In the genomic region with DNA sequence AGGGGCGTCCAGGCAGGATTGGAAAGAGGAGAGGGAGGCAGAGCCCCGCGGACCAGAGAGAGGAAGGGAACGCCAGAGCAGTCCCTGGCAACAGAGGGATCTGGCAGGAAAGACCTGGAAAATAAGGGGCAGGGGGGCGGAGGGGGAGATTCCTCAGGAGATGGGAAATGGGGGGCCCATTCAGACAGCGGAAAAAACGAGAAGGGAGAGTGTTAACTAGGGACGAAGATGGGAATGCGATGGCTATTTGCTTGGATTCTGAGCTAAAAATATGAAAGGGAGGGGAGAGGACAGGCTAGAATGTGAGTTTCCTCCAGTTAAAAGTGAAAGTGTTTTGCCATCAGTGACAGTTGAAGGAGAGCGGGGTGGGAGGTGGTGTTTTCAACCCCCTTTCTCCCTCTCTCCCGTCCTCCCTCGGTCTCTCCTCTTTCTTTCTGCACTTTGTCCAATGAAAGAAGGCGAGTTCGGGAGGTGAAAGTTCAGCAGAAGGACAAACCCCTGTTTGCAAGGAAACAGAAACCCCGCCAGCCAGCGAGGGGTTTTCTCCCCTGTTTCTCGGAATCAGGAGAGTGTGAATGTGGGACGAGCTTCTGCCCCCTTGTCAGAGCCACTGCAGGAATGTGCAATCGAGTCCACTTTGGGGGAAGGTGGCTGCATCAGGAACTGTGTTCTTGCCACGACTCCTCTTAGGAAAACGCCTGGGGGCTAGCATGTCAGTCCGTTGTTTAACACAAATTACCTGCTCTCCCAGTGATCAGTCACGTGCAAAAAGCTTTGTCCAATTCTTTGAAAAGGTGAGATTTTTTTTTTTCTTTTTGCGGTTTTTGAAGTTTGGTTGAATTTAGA, we compare ENCODE assay signal across 8 cellular contexts. TPM values are rescaled to one million over a fixed set of nuclear protein-coding genes. Genes with fewer than 3 reads are reported as not detected.
DNase-seq lines count a peak whose midpoint lies in the region; ATAC-seq and TF ChIP-seq lines count a peak whose summit lies in the region.

No MANE protein-coding gene starts in this region.

- DNase-seq in CD14-positive monocyte (ENCODE audit: low spot score) (no peak), WERI-Rb-1 (no peak), cerebellar cortex (ENCODE audit: low spot score) (peak; percentile 66), kidney tubule cell (ENCODE audit: low spot score) (peak; percentile 61), DMS79 (lab: John Stamatoyannopoulos, UW) (no peak)
- peak; percentile 53 to 64 (median 57) for DNase-seq in stimulated activated CD4-positive, alpha-beta T cell treated with anti-CD3 and anti-CD28 coated beads, Interleukin-12 subunit alpha, Interleukin-12 subunit beta, amount 100 ng/mL, for 48 hours (ENCODE audit: low read depth in 2 of 3, low spot score in 1 of 3)

- peak overlapping the region; percentile 73 for H3K27ac ChIP-seq in KOPT-K1 (ENCODE audit: low read depth, low read length, poor library complexity, severe bottlenecking)
- H3K27ac ChIP-seq in WERI-Rb-1 = no peak overlapping the region

- peaks cover 0 to 2% (median 0%) of the 10 kb centered on the region in 3 donors for H3K27me3 Mint-ChIP-seq in CD14-positive monocyte (ENCODE audit: low read depth in 3 of 3)

- H3K9me3 ChIP-seq in KOPT-K1 (ENCODE audit: insufficient read depth, low read length, poor library complexity, severe bottlenecking) = no peaks in the 10 kb centered on the region
- H3K9me3 ChIP-seq in WERI-Rb-1 (ENCODE audit: severe bottlenecking) = no peaks in the 10 kb centered on the region

- no peak for ATAC-seq in HG03439 (IDR thresholded peaks at IDR 0.05; ENCODE audit: unreplicated experiment)

- peaks cover 0 to 3% (median 0%) of the 10 kb centered on the region in 7 donors for H3K9me3 Mint-ChIP-seq in CD14-positive monocyte

- peaks cover 30% of the 10 kb centered on the region for H3K4me1 Mint-ChIP-seq in CD14-positive monocyte

- peaks cover 0 to 10% of the 10 kb centered on the region in 2 donors for H3K36me3 Mint-ChIP-seq in CD14-positive monocyte

- peak overlapping the region; percentile 73 for H3K4me3 ChIP-seq in WERI-Rb-1 (ENCODE audit: low read depth, low read length)

- H3K27ac Mint-ChIP-seq in CD14-positive monocyte = peak overlapping the region; percentile 92 to 98 (median 97)

- TF ChIP-seq CTCF in CD14-positive monocyte (IDR thresholded peaks at IDR 0.05) (no peak), WERI-Rb-1 (IDR thresholded peaks at IDR 0.05; ENCODE audit: low read depth, low read length) (no peak)

- H3K4me3 Mint-ChIP-seq in CD14-positive monocyte = peak overlapping the region; percentile 91 to 95

- H3K36me3 ChIP-seq in KOPT-K1 (ENCODE audit: insufficient read depth, low read length) (no peaks in the 10 kb centered on the region), WERI-Rb-1 (no peaks in the 10 kb centered on the region)

- intact Hi-C loops in CD14-positive monocyte (cut with micrococcal nuclease) = loop anchor here (5.0 to 10.0 kb wide), 9 partner anchors 37 to 580 kb away; no protein-coding TSS in a partner anchor

- peaks cover 30% of the 10 kb centered on the region for H3K27me3 ChIP-seq in WERI-Rb-1 (ENCODE audit: insufficient read depth, low read depth, severe bottlenecking)

RNA-seq across cellular contexts. Expression of a gene that starts 0.9 kb away (rescaled TPM):
- 10 to 100 TPM; 27.8 to 42.6 TPM for polyA plus RNA-seq in CD14-positive monocyte

Comparison
In these comparisons a context has a peak if more than half of its experiments do, and no peak if none do; other contexts are left out.
1. DNase-seq: peak in cerebellar cortex (single experiment), kidney tubule cell (single experiment) and stimulated activated CD4-positive, alpha-beta T cell treated with anti-CD3 and anti-CD28 coated beads, Interleukin-12 subunit alpha, Interleukin-12 subunit beta, amount 100 ng/mL, for 48 hours (3 of 3); none in CD14-positive monocyte (single experiment), WERI-Rb-1 (single experiment) and DMS79 (single experiment).